Comparison of ENCODE assay signal across 15 cellular contexts in genomic region chr17:47703671-47704070, GRCh38. TPM values are rescaled to one million over a fixed set of nuclear protein-coding genes. Genes with fewer than 3 reads are reported as not detected.
DNase-seq lines count a peak whose midpoint lies in the region; ATAC-seq and TF ChIP-seq lines count a peak whose summit lies in the region.
"Had no signal": no experiment of that assay in that cellular context is flagged by ENCODE, and none has a peak within 500 bp of the region (broad histone marks: within the 10 kb centered on the region; RNA-seq: fewer than 3 reads in every experiment).

No MANE protein-coding gene starts in this region.

- peak overlapping the region; percentile 96 for H3K27ac Mint-ChIP-seq in stimulated activated naive CD8-positive, alpha-beta T cell treated with anti-CD3 and anti-CD28 coated beads, Interleukin-15, Interleukin-2, amounts not matched to agents 100 ng/mL and 50 ng/mL, for 24 hours
- peak overlapping the region; percentile 99 for H3K27ac Mint-ChIP-seq in activated CD4-positive, alpha-beta memory T cell treated with anti-CD3 and anti-CD28 coated beads for 36 hours
- H3K27ac Mint-ChIP-seq in immature natural killer cell: peak overlapping the region; percentile 92 to 99 (median 97)

- no peaks in the 10 kb centered on the region for H3K9me3 ChIP-seq in transverse colon
- no peaks in the 10 kb centered on the region for H3K9me3 ChIP-seq in SJCRH30 (replicated peaks)
- H3K9me3 ChIP-seq: sigmoid colon, SJSA1, thoracic aorta had no signal

- in situ Hi-C loops in transverse colon (cut with MboI; ENCODE audit: low pct_ligation_motif_present in 1 of 4, low pct_unique_long_range_greater_than_20kb in 1 of 4, low sequenced_read_pairs in 3 of 4): no loop called here

- H3K4me3 ChIP-seq in transverse colon (no peak overlapping the region), SJCRH30 (no peak overlapping the region)
- H3K4me3 ChIP-seq: sigmoid colon, SJSA1, thoracic aorta had no signal

- TF ChIP-seq EP300 in transverse colon (IDR thresholded peaks at IDR 0.05; ENCODE audit: low read depth): no peak

- no peaks in the 10 kb centered on the region for H3K27me3 Mint-ChIP-seq in stimulated activated naive CD8-positive, alpha-beta T cell treated with anti-CD3 and anti-CD28 coated beads, Interleukin-15, Interleukin-2, amounts not matched to agents 100 ng/mL and 50 ng/mL, for 24 hours
- H3K27me3 Mint-ChIP-seq in activated CD4-positive, alpha-beta memory T cell treated with anti-CD3 and anti-CD28 coated beads for 36 hours: no peaks in the 10 kb centered on the region
- peaks cover 26 to 64% (median 50%) of the 10 kb centered on the region in 3 donors for H3K27me3 Mint-ChIP-seq in immature natural killer cell (ENCODE audit: low read depth in 3 of 3)

- H3K4me1 Mint-ChIP-seq in stimulated activated naive CD8-positive, alpha-beta T cell treated with anti-CD3 and anti-CD28 coated beads, Interleukin-15, Interleukin-2, amounts not matched to agents 100 ng/mL and 50 ng/mL, for 24 hours (ENCODE audit: low read depth): peaks cover 84% of the 10 kb centered on the region
- peaks cover 82% of the 10 kb centered on the region for H3K4me1 Mint-ChIP-seq in activated CD4-positive, alpha-beta memory T cell treated with anti-CD3 and anti-CD28 coated beads for 36 hours (ENCODE audit: low read depth)
- peaks cover 88 to 89% of the 10 kb centered on the region in 2 donors for H3K4me1 Mint-ChIP-seq in immature natural killer cell

- H3K9me3 Mint-ChIP-seq in stimulated activated naive CD8-positive, alpha-beta T cell treated with anti-CD3 and anti-CD28 coated beads, Interleukin-15, Interleukin-2, amounts not matched to agents 100 ng/mL and 50 ng/mL, for 24 hours: no peaks in the 10 kb centered on the region
- H3K9me3 Mint-ChIP-seq in activated CD4-positive, alpha-beta memory T cell treated with anti-CD3 and anti-CD28 coated beads for 36 hours: no peaks in the 10 kb centered on the region
- H3K9me3 Mint-ChIP-seq in immature natural killer cell: no peaks in the 10 kb centered on the region

- no peak for ATAC-seq in stimulated activated naive CD8-positive, alpha-beta T cell treated with anti-CD3 and anti-CD28 coated beads, Interleukin-15, Interleukin-2, amounts not matched to agents 100 U/mL and 50 U/mL, for 24 hours
- no peak for ATAC-seq in GM18511 (IDR thresholded peaks at IDR 0.05; ENCODE audit: unreplicated experiment)

- DNase-seq in stimulated activated naive CD8-positive, alpha-beta T cell treated with anti-CD3 and anti-CD28 coated beads, Interleukin-15, Interleukin-2, amounts not matched to agents 100 U/mL and 50 U/mL, for 24 hours: no peak
- no peak for DNase-seq in activated CD4-positive, alpha-beta memory T cell treated with anti-CD3 and anti-CD28 coated beads for 36 hours
- DNase-seq in immature natural killer cell (no peak), transverse colon (no peak), SJCRH30 (no peak)
- DNase-seq: amniotic stem cell, cerebellar nuclear complex, midbrain, NCI-H2029, NCI-H510A treated with DMSO at 0.1 percent for 48 hours had no signal

- H3K36me3 Mint-ChIP-seq in stimulated activated naive CD8-positive, alpha-beta T cell treated with anti-CD3 and anti-CD28 coated beads, Interleukin-15, Interleukin-2, amounts not matched to agents 100 ng/mL and 50 ng/mL, for 24 hours (ENCODE audit: low read depth): peaks cover 5% of the 10 kb centered on the region
- peaks cover 21% of the 10 kb centered on the region for H3K36me3 Mint-ChIP-seq in activated CD4-positive, alpha-beta memory T cell treated with anti-CD3 and anti-CD28 coated beads for 36 hours
- peaks cover 0 to 6% (median 0%) of the 10 kb centered on the region in 3 donors for H3K36me3 Mint-ChIP-seq in immature natural killer cell

- H3K27ac ChIP-seq in transverse colon (no peak overlapping the region), SJCRH30 (no peak overlapping the region)
- H3K27ac ChIP-seq: sigmoid colon, SJSA1, thoracic aorta had no signal

- TF ChIP-seq CTCF in transverse colon (IDR thresholded peaks at IDR 0.05): no peak

- H3K36me3 ChIP-seq in transverse colon: no peaks in the 10 kb centered on the region
- H3K36me3 ChIP-seq in SJCRH30: no peaks in the 10 kb centered on the region
- H3K36me3 ChIP-seq: SJSA1 had no signal

- WGBS in transverse colon (ENCODE audit: low coverage in 1 of 2), 2 donors: 64 to 87% methylated on average over 3 to 5 of the region's 5 CpGs

- H3K27me3 ChIP-seq in transverse colon (no peaks in the 10 kb centered on the region), SJCRH30 (no peaks in the 10 kb centered on the region)
- H3K27me3 ChIP-seq: sigmoid colon, SJSA1 had no signal

- peak overlapping the region; percentile 73 for H3K4me3 Mint-ChIP-seq in stimulated activated naive CD8-positive, alpha-beta T cell treated with anti-CD3 and anti-CD28 coated beads, Interleukin-15, Interleukin-2, amounts not matched to agents 100 ng/mL and 50 ng/mL, for 24 hours
- peak overlapping the region; percentile 77 for H3K4me3 Mint-ChIP-seq in activated CD4-positive, alpha-beta memory T cell treated with anti-CD3 and anti-CD28 coated beads for 36 hours
- H3K4me3 Mint-ChIP-seq in immature natural killer cell: peak overlapping the region; percentile 76 to 99 (median 90)

- TF ChIP-seq POLR2A in transverse colon (IDR thresholded peaks at IDR 0.05): no peak

- POLR2A ChIA-PET in activated CD4-positive, alpha-beta memory T cell treated with anti-CD3 and anti-CD28 coated beads for 36 hours (lab: Charles Lee): interaction anchor here (1.4 to 11.0 kb wide), 4 partner anchors 9 to 37 kb away, joined by 4 to 111 read pairs (median 10); partner anchors contain the start of gene TBKBP1

- intact Hi-C loops in activated CD4-positive, alpha-beta memory T cell treated with anti-CD3 and anti-CD28 coated beads for 36 hours (cut with micrococcal nuclease): no loop called here
- intact Hi-C loops in transverse colon (cut with DNase I; ENCODE audit: low total_unique reads): no loop called here

- peaks cover 0 to 36% (median 6%) of the 10 kb centered on the region in 4 donors for H3K4me1 ChIP-seq in transverse colon
- H3K4me1 ChIP-seq in SJCRH30: peaks cover 24% of the 10 kb centered on the region
- H3K4me1 ChIP-seq: SJSA1 had no signal

- CTCF ChIA-PET in activated CD4-positive, alpha-beta memory T cell treated with anti-CD3 and anti-CD28 coated beads for 36 hours (lab: Charles Lee): interaction anchor here (1.0 to 5.4 kb wide), 5 partner anchors 14 to 106 kb away, joined by 3 to 59 read pairs (median 3); partner anchors contain the start of gene TBX21

RNA-seq across cellular contexts. Expression of gene TBKBP1, which starts 9.7 kb away (rescaled TPM):
- total RNA-seq in activated CD4-positive, alpha-beta memory T cell treated with anti-CD3 and anti-CD28 coated beads for 36 hours: 10 to 100 TPM; 11.3 to 13.0 TPM
- polyA plus RNA-seq in immature natural killer cell: 1 to 10 TPM; 1.3 to 2.3 (median 2.2) TPM
- 1 to 10 TPM; 1.8 to 6.4 (median 4.4) TPM for total RNA-seq in transverse colon
- total RNA-seq in SJCRH30 (2014; rRNA removed; shearing (Covaris generic)): 14.4 and 15.6 TPM in 2 replicates

RNA-seq across cellular contexts. Expression of gene TBX21, which starts 29.4 kb away (rescaled TPM):
- 10 to 100 TPM; 57.7 to 58.2 TPM for total RNA-seq in activated CD4-positive, alpha-beta memory T cell treated with anti-CD3 and anti-CD28 coated beads for 36 hours
- polyA plus RNA-seq in immature natural killer cell: 100 to 1,000 TPM; 199 to 385 (median 225) TPM
- 10 to 100 TPM in 1 of 4 donors, 1 to 10 TPM in 1, under 1 TPM in 1, not detected in 1; 0.27 to 18.3 (median 4.9) TPM for total RNA-seq in transverse colon
- total RNA-seq in SJCRH30 (2014; rRNA removed; shearing (Covaris generic)): not detected in 2 replicates
- total RNA-seq: SJSA1 had no signal

RNA-seq across cellular contexts. Expression of gene KPNB1, which starts 54.0 kb away (rescaled TPM):
- 100 to 1,000 TPM; 475 to 488 TPM for total RNA-seq in activated CD4-positive, alpha-beta memory T cell treated with anti-CD3 and anti-CD28 coated beads for 36 hours
- polyA plus RNA-seq in immature natural killer cell: 10 to 100 TPM; 15.8 to 27.9 (median 17.3) TPM
- total RNA-seq in transverse colon: 100 to 1,000 TPM in 3 of 4 donors, 10 to 100 TPM in 1; 39.2 to 176 (median 133) TPM
- total RNA-seq in SJCRH30 (2014; rRNA removed; shearing (Covaris generic)): 530 and 537 TPM in 2 replicates
